16 cellular contexts compared by ENCODE assay signal in the genomic region with DNA sequence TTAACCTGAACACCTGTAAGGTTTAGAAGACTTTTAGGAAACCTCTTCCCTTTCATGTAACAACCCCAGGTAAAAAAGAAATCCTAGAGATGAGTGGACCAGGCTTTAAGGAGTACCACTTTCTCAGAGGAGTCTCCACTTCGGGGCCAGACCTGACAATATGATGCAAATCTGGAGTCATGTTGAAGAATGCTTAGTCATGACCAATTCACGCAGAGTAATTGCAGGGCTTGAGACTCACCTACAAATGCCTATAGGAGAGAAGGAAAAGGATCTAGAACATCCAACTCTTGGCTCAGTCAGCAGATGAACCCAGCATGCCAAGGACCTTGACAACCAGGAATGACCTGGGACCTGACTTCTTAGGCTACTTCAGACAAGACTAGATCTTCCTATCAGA. TPM values are rescaled to one million over a fixed set of nuclear protein-coding genes. Genes with fewer than 3 reads are reported as not detected.
DNase-seq lines count a peak whose midpoint lies in the region; ATAC-seq and TF ChIP-seq lines count a peak whose summit lies in the region.
"Had no signal": no experiment of that assay in that cellular context is flagged by ENCODE, and none has a peak within 500 bp of the region (broad histone marks: within the 10 kb centered on the region; RNA-seq: fewer than 3 reads in every experiment).

No MANE protein-coding gene starts in this region.

- H3K9me3 Mint-ChIP-seq in activated CD8-positive, alpha-beta memory T cell treated with anti-CD3 and anti-CD28 coated beads, Interleukin-2, amount 10 ng/mL, durations not matched to agents 7 days and 5 days (ENCODE audit: low read depth), result no peaks in the 10 kb centered on the region
- H3K9me3 Mint-ChIP-seq in CD8-positive, alpha-beta T cell, result no peaks in the 10 kb centered on the region

- no peak for DNase-seq in activated CD8-positive, alpha-beta memory T cell treated with anti-CD3 and anti-CD28 coated beads, Interleukin-2, amount 10 ng/mL, durations not matched to agents 7 days and 5 days
- no peak for DNase-seq in activated CD8-positive, alpha-beta memory T cell treated with anti-CD3 and anti-CD28 coated beads for 24 hours
- DNase-seq in CD8-positive, alpha-beta T cell, result no peak
- DNase-seq in T-helper 17 cell (no peak), epithelial cell of prostate (ENCODE audit: low read depth, low spot score) (no peak)
- no peak for DNase-seq in stimulated activated CD4-positive, alpha-beta T cell treated with anti-CD3 and anti-CD28 coated beads, Interleukin-12 subunit alpha, Interleukin-12 subunit beta, amount 100 ng/mL, for 4 hours
- DNase-seq: C1 segment of cervical spinal cord, COR-L47, GF-D8, KG1, NCI-H1092, NCI-H2081 treated with DMSO at 0.1 percent for 48 hours, NCI-H510A treated with DMSO at 0.1 percent for 48 hours, NCI-H82 had no signal

- intact Hi-C loops in CD8-positive, alpha-beta T cell (cut with DNase I, micrococcal nuclease), result no loop called here

- CTCF ChIA-PET in activated CD8-positive, alpha-beta memory T cell treated with anti-CD3 and anti-CD28 coated beads, Interleukin-2, amount 10 ng/mL, durations not matched to agents 7 days and 5 days (lab: Charles Lee), result no interaction called here
- CTCF ChIA-PET in CD8-positive, alpha-beta T cell (lab: Charles Lee), result no interaction called here

- no peak for ATAC-seq in activated CD8-positive, alpha-beta memory T cell treated with anti-CD3 and anti-CD28 coated beads, Interleukin-2, amount 10 ng/mL, durations not matched to agents 7 days and 5 days
- no peak for ATAC-seq in CD8-positive, alpha-beta T cell
- ATAC-seq in T-helper 17 cell, result no peak
- no peak for ATAC-seq in HG03521 (IDR thresholded peaks at IDR 0.05; ENCODE audit: unreplicated experiment)
- no peak for ATAC-seq in GM21381 (IDR thresholded peaks at IDR 0.05; ENCODE audit: unreplicated experiment)

- peaks cover 73% of the 10 kb centered on the region for H3K36me3 Mint-ChIP-seq in activated CD8-positive, alpha-beta memory T cell treated with anti-CD3 and anti-CD28 coated beads, Interleukin-2, amount 10 ng/mL, durations not matched to agents 7 days and 5 days
- H3K36me3 Mint-ChIP-seq in CD8-positive, alpha-beta T cell, result peaks cover 82% of the 10 kb centered on the region
- peaks cover 8% of the 10 kb centered on the region for H3K36me3 Mint-ChIP-seq in T-helper 17 cell (ENCODE audit: low read depth)

- H3K4me1 ChIP-seq in CD8-positive, alpha-beta T cell (ENCODE audit: insufficient read depth, low read length), result peaks cover 12% of the 10 kb centered on the region

- H3K4me1 Mint-ChIP-seq in activated CD8-positive, alpha-beta memory T cell treated with anti-CD3 and anti-CD28 coated beads, Interleukin-2, amount 10 ng/mL, durations not matched to agents 7 days and 5 days, result peaks cover 36% of the 10 kb centered on the region
- H3K4me1 Mint-ChIP-seq in CD8-positive, alpha-beta T cell (ENCODE audit: low read depth), result peaks cover 24% of the 10 kb centered on the region
- peaks cover 23% of the 10 kb centered on the region for H3K4me1 Mint-ChIP-seq in T-helper 17 cell

- no peaks in the 10 kb centered on the region for H3K27me3 Mint-ChIP-seq in activated CD8-positive, alpha-beta memory T cell treated with anti-CD3 and anti-CD28 coated beads, Interleukin-2, amount 10 ng/mL, durations not matched to agents 7 days and 5 days
- H3K27me3 Mint-ChIP-seq in CD8-positive, alpha-beta T cell (ENCODE audit: low read depth), result no peaks in the 10 kb centered on the region
- H3K27me3 Mint-ChIP-seq in T-helper 17 cell, result no peaks in the 10 kb centered on the region

- peaks cover 60% of the 10 kb centered on the region for H3K36me3 ChIP-seq in CD8-positive, alpha-beta T cell (ENCODE audit: insufficient read depth, low read length)

- H3K4me3 Mint-ChIP-seq in activated CD8-positive, alpha-beta memory T cell treated with anti-CD3 and anti-CD28 coated beads, Interleukin-2, amount 10 ng/mL, durations not matched to agents 7 days and 5 days, result no peak overlapping the region
- H3K4me3 Mint-ChIP-seq in CD8-positive, alpha-beta T cell, result no peak overlapping the region
- H3K4me3 Mint-ChIP-seq in T-helper 17 cell, result no peak overlapping the region

- H3K4me3 ChIP-seq in CD8-positive, alpha-beta T cell (ENCODE audit: low read depth, low read length), result no peak overlapping the region

- no peaks in the 10 kb centered on the region for H3K9me3 ChIP-seq in CD8-positive, alpha-beta T cell (ENCODE audit: low read length)
- H3K9me3 ChIP-seq in T-helper 17 cell (ENCODE audit: control insufficient read depth, low read length, poor library complexity, severe bottlenecking), result no peaks in the 10 kb centered on the region

- H3K27ac ChIP-seq in CD8-positive, alpha-beta T cell (ENCODE audit: low read depth, low read length), result no peak overlapping the region
- H3K27ac ChIP-seq in epithelial cell of prostate, result peak overlapping the region; percentile 32

- H3K27ac Mint-ChIP-seq in activated CD8-positive, alpha-beta memory T cell treated with anti-CD3 and anti-CD28 coated beads, Interleukin-2, amount 10 ng/mL, durations not matched to agents 7 days and 5 days, result peak overlapping the region; percentile 48
- H3K27ac Mint-ChIP-seq in CD8-positive, alpha-beta T cell, result peak overlapping the region; percentile 33
- H3K27ac Mint-ChIP-seq in T-helper 17 cell, result peak overlapping the region; percentile 90

- POLR2A ChIA-PET in CD8-positive, alpha-beta T cell (lab: Charles Lee), result no interaction called here

- TF ChIP-seq CTCF in CD8-positive, alpha-beta T cell (IDR thresholded peaks at IDR 0.05), result no peak

- no peaks in the 10 kb centered on the region for H3K27me3 ChIP-seq in CD8-positive, alpha-beta T cell (ENCODE audit: insufficient read depth, low read length)

RNA-seq across cellular contexts. Expression of a gene that starts 54.4 kb away (rescaled TPM):
- total RNA-seq in activated CD8-positive, alpha-beta memory T cell treated with anti-CD3 and anti-CD28 coated beads, Interleukin-2, amount 10 ng/mL, durations not matched to agents 7 days and 5 days, result 1 to 10 TPM; 5.0 to 6.1 TPM
- total RNA-seq in CD8-positive, alpha-beta T cell, result 1 to 10 TPM; 2.3 to 2.9 TPM
- 10 to 100 TPM in 1 of 2 donors, 1 to 10 TPM in 1; 8.5 to 12.0 TPM for total RNA-seq in T-helper 17 cell

Comparison
In these comparisons a context has a peak if more than half of its experiments do, and no peak if none do; other contexts are left out.
1. H3K27ac Mint-ChIP-seq: peak in every context shown above with its lines; median percentile 90 in T-helper 17 cell; 48 in activated CD8-positive, alpha-beta memory T cell treated with anti-CD3 and anti-CD28 coated beads, Interleukin-2, amount 10 ng/mL, durations not matched to agents 7 days and 5 days; 33 in CD8-positive, alpha-beta T cell.